7 cellular contexts compared by ENCODE assay signal in the genomic region with DNA sequence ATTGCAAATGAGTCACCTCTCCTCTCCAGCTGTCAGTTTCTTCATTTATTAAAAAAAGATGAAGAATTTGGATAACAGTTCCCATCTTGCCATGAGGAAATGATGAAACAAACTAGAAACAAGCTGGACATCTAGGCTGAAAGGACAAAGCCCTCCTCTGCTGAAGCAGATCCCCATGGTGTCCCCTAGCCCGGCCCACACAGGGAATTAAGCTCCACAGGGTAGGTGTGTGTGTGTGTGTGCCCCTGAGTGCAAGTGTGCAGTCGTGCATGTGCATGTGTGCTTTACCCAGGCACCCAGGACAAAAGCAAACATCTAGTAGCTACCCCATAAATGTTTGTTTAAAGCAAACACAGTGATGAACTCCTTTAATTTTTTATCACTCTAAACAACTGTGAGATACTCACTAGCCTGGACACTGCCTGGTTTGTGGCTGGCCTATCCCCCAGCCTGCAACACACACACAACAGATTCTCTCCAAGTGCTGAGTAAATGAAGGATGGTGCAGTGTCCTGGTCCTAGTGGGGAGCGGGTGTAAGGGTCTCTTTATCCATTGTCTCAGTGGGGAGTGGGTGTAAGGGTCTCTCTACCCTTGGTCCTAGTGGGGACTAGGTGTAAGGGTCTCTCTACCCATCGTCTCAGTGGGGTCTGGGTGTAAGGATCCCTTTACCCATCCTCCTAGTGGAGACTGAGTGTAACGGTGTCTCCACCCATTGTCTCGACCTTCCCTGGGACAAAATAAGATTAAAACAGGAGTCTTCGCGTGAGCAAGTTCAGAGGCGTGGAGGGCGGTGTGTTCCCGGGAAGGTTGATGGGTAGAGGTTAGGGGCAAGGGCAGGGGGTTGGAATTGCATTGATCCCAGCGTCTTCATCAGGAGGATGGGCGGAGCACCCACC. TPM values are rescaled to one million over a fixed set of nuclear protein-coding genes. Genes with fewer than 3 reads are reported as not detected.
DNase-seq lines count a peak whose midpoint lies in the region; ATAC-seq and TF ChIP-seq lines count a peak whose summit lies in the region.

No MANE protein-coding gene starts in this region.

- no peaks in the 10 kb centered on the region for H4K20me1 ChIP-seq in OCI-LY7 (ENCODE audit: insufficient read depth, low read length)

- peaks cover 48 to 62% (median 53%) of the 10 kb centered on the region in 5 donors for H3K27me3 Mint-ChIP-seq in naive thymus-derived CD4-positive, alpha-beta T cell

- no TSS peak for BruUV-seq in OCI-LY7 (replicated peaks; lab: Mats Ljungman, UMichigan)

- no peaks in the 10 kb centered on the region for H3K9me3 ChIP-seq in esophagus (ENCODE audit: control insufficient read depth in 2 of 2, insufficient read depth in 1 of 2, low read depth in 1 of 2, low read length in 1 of 2)
- peaks cover 0 to 7% (median 0%) of the 10 kb centered on the region in 3 experiments for H3K9me3 ChIP-seq in naive thymus-derived CD4-positive, alpha-beta T cell (ENCODE audit: control insufficient read depth in 2 of 3, low read length in 3 of 3)
- no peaks in the 10 kb centered on the region for H3K9me3 ChIP-seq in OCI-LY7 (ENCODE audit: low read length)

- intact Hi-C loops in naive thymus-derived CD4-positive, alpha-beta T cell (cut with micrococcal nuclease): no loop called here
- intact Hi-C loops in OCI-LY7 (cut with micrococcal nuclease; ENCODE audit: unreplicated experiment): no loop called here

- H3K9me2 ChIP-seq in OCI-LY7 (ENCODE audit: insufficient read depth, low read length): no peaks in the 10 kb centered on the region

- H3K4me3 ChIP-seq in esophagus (ENCODE audit: low read depth in 1 of 2, low read length in 2 of 2) (peak overlapping the region; percentile 59 to 62), OCI-LY7 (ENCODE audit: low read depth, low read length, poor library complexity, severe bottlenecking) (no peak overlapping the region)
- H3K4me3 ChIP-seq in naive thymus-derived CD4-positive, alpha-beta T cell (ENCODE audit: low read length): no peak overlapping the region

- H3K9me3 Mint-ChIP-seq in naive thymus-derived CD4-positive, alpha-beta T cell: peaks cover 5 to 26% (median 11%) of the 10 kb centered on the region in 11 donors

- peak overlapping the region in 8 of 10 donors; percentile 24 to 72 (median 50) for H3K4me3 Mint-ChIP-seq in naive thymus-derived CD4-positive, alpha-beta T cell

- H3K27me3 ChIP-seq in esophagus (ENCODE audit: control insufficient read depth in 1 of 2, insufficient read depth in 2 of 2, low read length in 2 of 2): no peaks in the 10 kb centered on the region
- H3K27me3 ChIP-seq in naive thymus-derived CD4-positive, alpha-beta T cell (ENCODE audit: control insufficient read depth in 2 of 2, insufficient read depth in 2 of 2, low read length in 2 of 2): no peaks in the 10 kb centered on the region

- H3K4me2 ChIP-seq in OCI-LY7 (ENCODE audit: low read length): no peak overlapping the region; the same call in 1 of the 2 replicates

- H3K4me1 ChIP-seq in esophagus (ENCODE audit: control insufficient read depth in 2 of 2, insufficient read depth in 2 of 2, low read length in 1 of 2): peaks cover 11 to 24% of the 10 kb centered on the region in 2 donors
- no peaks in the 10 kb centered on the region for H3K4me1 ChIP-seq in naive thymus-derived CD4-positive, alpha-beta T cell (ENCODE audit: control insufficient read depth in 2 of 2, insufficient read depth in 2 of 2, low read length in 2 of 2)
- H3K4me1 ChIP-seq in OCI-LY7 (ENCODE audit: insufficient read depth, low read length, poor library complexity, severe bottlenecking): no peaks in the 10 kb centered on the region

- 17 to 20% methylated on average over 13 of the region's 13 CpGs for WGBS in esophagus, 2 donors

- H2AFZ ChIP-seq in OCI-LY7 (ENCODE audit: low read length): no peak overlapping the region

- ATAC-seq in GM18519 (IDR thresholded peaks at IDR 0.05; ENCODE audit: low FRiP score, unreplicated experiment): peak; percentile 4
- peak; percentile 23 for ATAC-seq in naive thymus-derived CD4-positive, alpha-beta T cell

- H3K4me1 Mint-ChIP-seq in naive thymus-derived CD4-positive, alpha-beta T cell: peaks cover 0 to 17% (median 11%) of the 10 kb centered on the region in 7 donors

- no peak for TF ChIP-seq CTCF in OCI-LY7 (conservative IDR thresholded peaks at IDR 0.05; ENCODE audit: low read length)

- no peaks in the 10 kb centered on the region for H3K79me2 ChIP-seq in OCI-LY7 (ENCODE audit: insufficient read depth, low read depth, low read length)

- CTCF ChIA-PET in naive thymus-derived CD4-positive, alpha-beta T cell (lab: Charles Lee): no interaction called here
- CTCF ChIA-PET in OCI-LY7 (lab: Charles Lee; ENCODE audit: unreplicated experiment): no interaction called here

- H3K36me3 ChIP-seq in esophagus (ENCODE audit: control insufficient read depth in 2 of 2, insufficient read depth in 2 of 2, low read length in 1 of 2): no peaks in the 10 kb centered on the region
- H3K36me3 ChIP-seq in naive thymus-derived CD4-positive, alpha-beta T cell (ENCODE audit: control insufficient read depth in 2 of 3, insufficient read depth in 3 of 3, low read length in 3 of 3): no peaks in the 10 kb centered on the region
- H3K36me3 ChIP-seq in OCI-LY7 (ENCODE audit: insufficient read depth, low read length): no peaks in the 10 kb centered on the region

- H3K27ac ChIP-seq in esophagus (ENCODE audit: low read depth in 2 of 2, low read length in 1 of 2) (peak overlapping the region; percentile 70 to 74), OCI-LY7 (ENCODE audit: low read depth, low read length, poor library complexity, severe bottlenecking) (no peak overlapping the region)
- no peak overlapping the region for H3K27ac ChIP-seq in naive thymus-derived CD4-positive, alpha-beta T cell (ENCODE audit: low read depth, low read length)

- peaks cover 0 to 11% (median 1%) of the 10 kb centered on the region in 5 donors for H3K36me3 Mint-ChIP-seq in naive thymus-derived CD4-positive, alpha-beta T cell

- POLR2A ChIA-PET in naive thymus-derived CD4-positive, alpha-beta T cell (lab: Charles Lee): no interaction called here
- POLR2A ChIA-PET in OCI-LY7 (lab: Charles Lee): interaction anchor here (0.6 kb wide), 1 partner anchor 16 kb away, joined by 3 read pairs; no protein-coding TSS in a partner anchor

- DNase-seq in RPMI7951 (ENCODE audit: low read depth) (peak; percentile 40), cerebellar nuclear complex (lab: John Stamatoyannopoulos, UW) (no peak), NCI-H1105 treated with DMSO at 0.1 percent for 48 hours (lab: John Stamatoyannopoulos, UW) (no peak), OCI-LY7 (ENCODE audit: low spot score) (no peak)
- DNase-seq in naive thymus-derived CD4-positive, alpha-beta T cell: no peak

- peak overlapping the region in 1 of 9 donors; percentile 16 for H3K27ac Mint-ChIP-seq in naive thymus-derived CD4-positive, alpha-beta T cell

RNA-seq across cellular contexts. Expression of a gene that starts 0.7 kb away (rescaled TPM):
- 13.8 and 13.9 TPM in 2 replicates for total RNA-seq in RPMI7951 (2014; rRNA removed; shearing (Covaris generic))
- polyA plus RNA-seq in esophagus: 1 to 10 TPM; 2.0 to 4.0 TPM
- 1 to 10 TPM in 1 of 5 experiments, under 1 TPM in 4; 0.37 to 1.5 (median 0.68) TPM for total RNA-seq in naive thymus-derived CD4-positive, alpha-beta T cell
- not detected for polyA plus RNA-seq in naive thymus-derived CD4-positive, alpha-beta T cell
- total RNA-seq in OCI-LY7 (2014; rRNA removed; shearing (Covaris generic)): not detected in 2 replicates
- not detected in 2 replicates for total RNA-seq in OCI-LY7 (2022)

RNA-seq across cellular contexts. Expression of a gene that starts 2.0 kb away (rescaled TPM):
- total RNA-seq in RPMI7951 (2014; rRNA removed; shearing (Covaris generic)): 2.6 and 3.4 TPM in 2 replicates
- 1 to 10 TPM; 1.6 to 2.0 TPM for polyA plus RNA-seq in esophagus
- under 1 TPM; 0.22 to 0.98 (median 0.39) TPM for total RNA-seq in naive thymus-derived CD4-positive, alpha-beta T cell
- polyA plus RNA-seq in naive thymus-derived CD4-positive, alpha-beta T cell: under 1 TPM in 1 of 2 donors, not detected in 1; 0.09 TPM
- total RNA-seq in OCI-LY7 (2014; rRNA removed; shearing (Covaris generic)): 0.05 TPM in 1 of 2 replicates, not detected in the other
- 3.4 and 3.6 TPM in 2 replicates for total RNA-seq in OCI-LY7 (2022)

Comparison
In these comparisons a context has a peak if more than half of its experiments do, and no peak if none do; other contexts are left out.
1. H3K27ac ChIP-seq: peak in esophagus (2 of 2); none in naive thymus-derived CD4-positive, alpha-beta T cell (single experiment) and OCI-LY7 (single experiment).
2. H3K4me3 ChIP-seq: peak in esophagus (2 of 2); none in naive thymus-derived CD4-positive, alpha-beta T cell (single experiment) and OCI-LY7 (single experiment).